In the genomic region with DNA sequence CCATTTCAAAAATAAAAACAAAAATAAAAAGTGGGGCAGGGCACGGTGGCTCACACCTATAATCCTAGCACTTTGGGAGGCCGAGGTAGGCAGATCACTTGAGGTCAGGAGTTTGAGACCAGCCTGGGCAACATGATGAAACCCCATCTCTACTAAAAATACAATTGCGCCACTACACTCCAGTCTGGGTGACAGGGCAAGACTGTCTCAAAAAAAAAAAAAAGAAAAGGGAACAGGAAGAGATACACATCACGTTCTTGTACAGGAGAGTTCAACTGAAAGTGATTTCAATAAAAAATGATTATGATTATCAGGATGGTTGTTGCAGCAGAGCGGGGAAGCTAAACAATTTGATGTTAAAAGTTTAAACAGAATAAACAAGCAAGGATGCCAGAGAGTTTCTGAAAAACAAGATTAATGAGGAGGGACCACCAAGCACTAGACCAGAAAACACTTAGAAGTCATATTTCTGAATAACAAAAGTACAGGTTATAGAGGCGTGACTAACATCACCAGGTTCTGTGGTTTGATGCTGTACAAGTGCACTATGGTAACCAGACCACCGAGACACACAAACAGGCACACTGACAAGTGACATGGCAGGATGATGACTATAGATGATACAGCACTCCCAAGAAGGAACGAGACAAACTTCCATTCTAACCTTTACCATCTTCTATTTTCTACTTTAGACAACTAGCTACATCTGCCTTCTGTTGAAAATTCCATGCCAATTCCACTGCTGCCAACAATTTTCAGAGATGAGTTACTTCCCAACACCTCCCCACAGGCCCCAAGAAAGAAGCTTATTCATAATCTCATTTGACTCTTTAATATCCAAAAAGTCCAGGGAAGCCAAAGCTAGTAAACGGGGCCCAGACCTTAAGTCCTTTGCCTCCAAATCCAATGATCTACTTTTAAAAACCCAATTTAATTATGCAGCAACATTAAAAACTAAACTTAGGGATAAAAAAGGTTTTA, we compare ENCODE assay signal across 9 cellular contexts. TPM values are rescaled to one million over a fixed set of nuclear protein-coding genes. Genes with fewer than 3 reads are reported as not detected.
DNase-seq lines count a peak whose midpoint lies in the region; ATAC-seq lines count a peak whose summit lies in the region.
"Had no signal": no experiment of that assay in that cellular context is flagged by ENCODE, and none has a peak within 500 bp of the region (broad histone marks: within the 10 kb centered on the region; RNA-seq: fewer than 3 reads in every experiment).

No MANE protein-coding gene starts in this region.

- H3K27me3 Mint-ChIP-seq in activated naive CD4-positive, alpha-beta T cell treated with anti-CD3 and anti-CD28 coated beads, Interleukin-2, amount 10 ng/mL, durations not matched to agents 7 days and 5 days = no peaks in the 10 kb centered on the region
- H3K27me3 Mint-ChIP-seq in natural killer cell treated with Interleukin-12 subunit alpha and Interleukin-12 subunit beta and Interleukin-15 and Interleukin-18, amount 100 ng/mL, for 72 hours = no peaks in the 10 kb centered on the region

- H3K4me1 Mint-ChIP-seq in activated naive CD4-positive, alpha-beta T cell treated with anti-CD3 and anti-CD28 coated beads, Interleukin-2, amount 10 ng/mL, durations not matched to agents 7 days and 5 days = peaks cover 18% of the 10 kb centered on the region
- H3K4me1 Mint-ChIP-seq in natural killer cell treated with Interleukin-12 subunit alpha and Interleukin-12 subunit beta and Interleukin-15 and Interleukin-18, amount 100 ng/mL, for 72 hours (ENCODE audit: low read depth in 2 of 2) = peaks cover 24 to 26% of the 10 kb centered on the region in 2 donors

- H3K4me3 Mint-ChIP-seq in activated naive CD4-positive, alpha-beta T cell treated with anti-CD3 and anti-CD28 coated beads, Interleukin-2, amount 10 ng/mL, durations not matched to agents 7 days and 5 days = no peak overlapping the region
- H3K4me3 Mint-ChIP-seq in natural killer cell treated with Interleukin-12 subunit alpha and Interleukin-12 subunit beta and Interleukin-15 and Interleukin-18, amount 100 ng/mL, for 72 hours = peak overlapping the region; percentile 15

- DNase-seq in GM04503 (ENCODE audit: low read depth) (peak; percentile 27), HT1080 (ENCODE audit: low read depth) (peak; percentile 13), hepatic stellate cell (ENCODE audit: low spot score) (no peak), NCI-H748 (lab: John Stamatoyannopoulos, UW; ENCODE audit: unreplicated experiment) (no peak), NCI-H2029 (lab: John Stamatoyannopoulos, UW) (no peak)
- peak; percentile 25 for DNase-seq in activated naive CD4-positive, alpha-beta T cell treated with anti-CD3 and anti-CD28 coated beads, Interleukin-2, amount 10 ng/mL, durations not matched to agents 7 days and 5 days
- DNase-seq in natural killer cell treated with Interleukin-12 subunit alpha and Interleukin-12 subunit beta and Interleukin-15 and Interleukin-18, amount 100 ng/mL, for 72 hours (ENCODE audit: low spot score) = no peak
- DNase-seq: ovary had no signal

- CTCF ChIA-PET in activated naive CD4-positive, alpha-beta T cell treated with anti-CD3 and anti-CD28 coated beads, Interleukin-2, amount 10 ng/mL, durations not matched to agents 7 days and 5 days (lab: Charles Lee) = interaction anchor here (1.8 kb wide), 1 partner anchor 11 kb away, joined by 5 read pairs; no protein-coding TSS in a partner anchor

- no peaks in the 10 kb centered on the region for H3K9me3 Mint-ChIP-seq in activated naive CD4-positive, alpha-beta T cell treated with anti-CD3 and anti-CD28 coated beads, Interleukin-2, amount 10 ng/mL, durations not matched to agents 7 days and 5 days
- H3K9me3 Mint-ChIP-seq in natural killer cell treated with Interleukin-12 subunit alpha and Interleukin-12 subunit beta and Interleukin-15 and Interleukin-18, amount 100 ng/mL, for 72 hours = no peaks in the 10 kb centered on the region

- H3K36me3 Mint-ChIP-seq in activated naive CD4-positive, alpha-beta T cell treated with anti-CD3 and anti-CD28 coated beads, Interleukin-2, amount 10 ng/mL, durations not matched to agents 7 days and 5 days = peaks cover 62% of the 10 kb centered on the region
- peaks cover 43% of the 10 kb centered on the region for H3K36me3 Mint-ChIP-seq in natural killer cell treated with Interleukin-12 subunit alpha and Interleukin-12 subunit beta and Interleukin-15 and Interleukin-18, amount 100 ng/mL, for 72 hours

- ATAC-seq in natural killer cell treated with Interleukin-12 subunit alpha and Interleukin-12 subunit beta and Interleukin-15 and Interleukin-18, amount 100 ng/mL, for 72 hours = peak in 1 of 2 donors; percentile 93
- ATAC-seq in GM21723 (IDR thresholded peaks at IDR 0.05; ENCODE audit: unreplicated experiment) = no peak

- H3K27ac Mint-ChIP-seq in activated naive CD4-positive, alpha-beta T cell treated with anti-CD3 and anti-CD28 coated beads, Interleukin-2, amount 10 ng/mL, durations not matched to agents 7 days and 5 days = peak overlapping the region; percentile 79
- H3K27ac Mint-ChIP-seq in natural killer cell treated with Interleukin-12 subunit alpha and Interleukin-12 subunit beta and Interleukin-15 and Interleukin-18, amount 100 ng/mL, for 72 hours = peak overlapping the region; percentile 49 to 70

RNA-seq across cellular contexts. Expression of gene DNAJA2, which starts 11.8 kb away (rescaled TPM):
- 71.1 and 71.3 TPM in 2 replicates for total RNA-seq in HT1080 (2014; rRNA removed; shearing (Covaris generic))
- 49.5 and 58.3 TPM in 2 replicates for polyA plus RNA-seq in HT1080 (2015; cell fraction: cytosol; rRNA removed)
- polyA plus RNA-seq in HT1080 (2015; cell fraction: nucleus; rRNA removed) = 61.8 and 66.6 TPM in 2 replicates
- total RNA-seq in natural killer cell treated with Interleukin-12 subunit alpha and Interleukin-12 subunit beta and Interleukin-15 and Interleukin-18, amount 100 ng/mL, for 72 hours = 10 to 100 TPM; 54.0 to 58.4 TPM

Comparison
In these comparisons a context has a peak if more than half of its experiments do, and no peak if none do; other contexts are left out.
1. DNase-seq: peak in GM04503 (single experiment), HT1080 (single experiment) and activated naive CD4-positive, alpha-beta T cell treated with anti-CD3 and anti-CD28 coated beads, Interleukin-2, amount 10 ng/mL, durations not matched to agents 7 days and 5 days (single experiment); none in natural killer cell treated with Interleukin-12 subunit alpha and Interleukin-12 subunit beta and Interleukin-15 and Interleukin-18, amount 100 ng/mL, for 72 hours (single experiment), hepatic stellate cell (single experiment), NCI-H748 (single experiment) and NCI-H2029 (single experiment).